In the genomic region with DNA sequence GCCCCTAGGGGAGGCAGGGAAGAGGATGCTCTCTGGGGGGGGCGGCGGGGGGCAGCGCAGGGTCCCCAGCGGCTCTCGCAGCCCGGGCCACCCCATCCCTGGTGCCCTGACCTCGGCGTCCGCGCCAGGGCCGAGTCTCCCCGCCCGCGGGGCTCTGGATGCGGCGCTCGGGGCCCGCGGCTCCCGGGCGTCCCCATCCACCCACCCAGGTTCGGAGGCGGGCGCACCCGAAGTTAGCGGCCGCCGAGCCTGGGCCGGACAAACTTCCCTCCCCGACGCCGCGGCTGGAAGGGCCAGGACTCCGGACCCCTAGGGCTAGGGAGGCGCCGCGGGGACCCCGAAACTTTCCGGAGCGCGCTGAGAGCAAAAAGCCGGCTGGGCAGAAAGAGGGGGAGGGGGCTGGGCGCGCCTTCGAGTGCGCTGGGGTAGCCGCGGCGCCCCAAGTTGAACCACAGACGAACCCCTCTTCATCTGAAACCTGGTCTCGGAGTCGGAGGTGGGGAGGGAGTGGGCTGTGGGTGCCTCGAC, we compare ENCODE assay signal across 8 cellular contexts. TPM values are rescaled to one million over a fixed set of nuclear protein-coding genes. Genes with fewer than 3 reads are reported as not detected.
DNase-seq lines count a peak whose midpoint lies in the region; ATAC-seq, FAIRE-seq and TF ChIP-seq lines count a peak whose summit lies in the region.

No MANE protein-coding gene starts in this region.

- peaks cover 30% of the 10 kb centered on the region for H3K27me3 Mint-ChIP-seq in nephron progenitor cell (ENCODE audit: low read depth, poor library complexity)

- WGBS in H1 (ENCODE audit: extremely low coverage in 1 of 2, insufficient coverage in 1 of 2, insufficient read length in 1 of 2, insufficient replicate concordance in 2 of 2, low coverage in 1 of 2, low lambda C conversion rate in 2 of 2, missing lambda C conversion rate in 1 of 2), 2 experiments = 2% methylated on average over 26 of the region's 53 CpGs; no CpG with 5 or more reads in 1 of the 2 experiments

- peaks cover 7% of the 10 kb centered on the region for H3K9me3 Mint-ChIP-seq in nephron progenitor cell

- TF ChIP-seq CTCF in AG04449 (IDR thresholded peaks at IDR 0.05; ENCODE audit: insufficient read depth, low read length, missing control alignments) (no peak), HFF-Myc (IDR thresholded peaks at IDR 0.05; ENCODE audit: low read depth, low read length, missing control alignments) (no peak), H1 (IDR thresholded peaks at IDR 0.05; ENCODE audit: control extremely low read depth in 1 of 3, insufficient read depth in 1 of 3, low read depth in 1 of 3, low read length in 3 of 3) (no peak), nephron progenitor cell (IDR thresholded peaks at IDR 0.05) (no peak)

- H3K79me2 ChIP-seq in H1 (ENCODE audit: control insufficient read depth in 1 of 2, insufficient read depth in 2 of 2, low read length in 2 of 2) = no peaks in the 10 kb centered on the region

- H4K91ac ChIP-seq in H1 (replicated peaks; ENCODE audit: insufficient read length, low read length) = no peak overlapping the region

- CTCF ChIA-PET in AG04449 (lab: Yijun Ruan, JAX) = no interaction called here
- CTCF ChIA-PET in H1 (lab: Charles Lee; ENCODE audit: partially characterized antibody) = interaction anchor here (0.6 to 1.4 kb wide), 2 partner anchors 41 to 234 kb away, joined by 3 to 7 read pairs; no protein-coding TSS in a partner anchor

- no peak overlapping the region for H3K56ac ChIP-seq in H1 (replicated peaks; ENCODE audit: insufficient read length, low read depth, low read length)

- H3K14ac ChIP-seq in H1 (ENCODE audit: insufficient read length) = no peak overlapping the region

- H3K79me1 ChIP-seq in H1 (ENCODE audit: low read depth, low read length) = no peaks in the 10 kb centered on the region

- no peak for TF ChIP-seq RAD21 in H1 (IDR thresholded peaks at IDR 0.05 in 1 of 2, conservative IDR thresholded peaks at IDR 0.05 in 1 of 2; ENCODE audit: low read depth in 2 of 2, low read length in 2 of 2)

- no peak overlapping the region for H3K23ac ChIP-seq in H1 (ENCODE audit: insufficient read length)

- POLR2A ChIA-PET in AG04449 (lab: Yijun Ruan, JAX) = no interaction called here
- POLR2A ChIA-PET in H1 (lab: Charles Lee; ENCODE audit: partially characterized antibody) = no interaction called here

- no peak overlapping the region for H2BK20ac ChIP-seq in H1 (ENCODE audit: low read length)

- H3K4me2 ChIP-seq in H1 (ENCODE audit: insufficient read depth in 1 of 2, low read depth in 2 of 2, low read length in 2 of 2) = peak overlapping the region; percentile 72 to 76

- H3K23me2 ChIP-seq in H1 (ENCODE audit: low read depth, low read length) = peaks cover 27% of the 10 kb centered on the region; the same call in 1 of the 2 replicates

- H2AFZ ChIP-seq in H1 (ENCODE audit: low read length) = no peak overlapping the region

- H4K20me1 ChIP-seq in H1 (replicated peaks in 1 of 2; ENCODE audit: control insufficient read depth in 1 of 2, insufficient read depth in 2 of 2, low read length in 2 of 2) = peaks cover 0 to 4% of the 10 kb centered on the region in 2 experiments

- H3K36me3 Mint-ChIP-seq in nephron progenitor cell (ENCODE audit: low read depth) = no peaks in the 10 kb centered on the region

- H2BK12ac ChIP-seq in H1 (ENCODE audit: low read depth, low read length) = no peak overlapping the region

- no peak for FAIRE-seq in H1 (lab: Jason Lieb, UNC)

- no peak overlapping the region for H2BK5ac ChIP-seq in H1 (ENCODE audit: low read depth, low read length)

- no peak for TF ChIP-seq EP300 in H1 (IDR thresholded peaks at IDR 0.05; ENCODE audit: borderline replicate concordance in 1 of 2, low read depth in 2 of 2, low read length in 2 of 2)

- DNase-seq in AG04449 (ENCODE audit: low read depth, low spot score) = no peak
- no peak for DNase-seq in HFF-Myc (ENCODE audit: extremely low read depth, low read depth)
- peak in 1 of 2 experiments; percentile 59 for DNase-seq in H1 (ENCODE audit: low read depth in 1 of 2, low spot score in 2 of 2)
- peak; percentile 45 for DNase-seq in nephron progenitor cell
- no peak for DNase-seq in HT-29 (ENCODE audit: low spot score)
- no peak for DNase-seq in T-helper 9 cell

- ATAC-seq in GM21717 (IDR thresholded peaks at IDR 0.05; ENCODE audit: unreplicated experiment) (no peak), GM21515 (IDR thresholded peaks at IDR 0.05; ENCODE audit: unreplicated experiment) (no peak)

- no peaks in the 10 kb centered on the region for H3K9me3 ChIP-seq in H1 (ENCODE audit: insufficient read depth in 2 of 2, low read depth in 1 of 2, low read length in 1 of 2)

- H2BK15ac ChIP-seq in H1 (ENCODE audit: low read length) = no peak overlapping the region

- no peak overlapping the region for H3K4ac ChIP-seq in H1 (replicated peaks; ENCODE audit: insufficient read length, low read depth, low read length)

- no peak overlapping the region for H3K27ac Mint-ChIP-seq in nephron progenitor cell

- no peak overlapping the region for H4K5ac ChIP-seq in H1 (ENCODE audit: insufficient read length, low read depth, low read length)

- no peak overlapping the region for H2BK120ac ChIP-seq in H1 (replicated peaks; ENCODE audit: low read depth, low read length)

- H3K9ac ChIP-seq in H1 (replicated peaks in 1 of 4; ENCODE audit: extremely low read depth in 1 of 4, low read depth in 3 of 4, low read length in 3 of 4) = no peak overlapping the region

- H3K4me1 ChIP-seq in H1 (replicated peaks in 1 of 4; ENCODE audit: control insufficient read depth in 3 of 4, insufficient read depth in 4 of 4, low read length in 3 of 4) = peaks cover 0 to 32% (median 16%) of the 10 kb centered on the region in 4 experiments; a peak in 5 of 7 replicates

- no peak overlapping the region for H2AK5ac ChIP-seq in H1 (ENCODE audit: low read depth, low read length)

- H3K4me3 ChIP-seq in AG04449 (ENCODE audit: low read depth, low read length) (peak overlapping the region; percentile 69), HFF-Myc (replicated peaks; ENCODE audit: low read depth, low read length) (peak overlapping the region; percentile 7; the same call in 1 of the 2 replicates), H1 (ENCODE audit: extremely low read depth in 1 of 4, insufficient read depth in 2 of 4, low read depth in 3 of 4, low read length in 4 of 4) (peak overlapping the region; percentile 7 to 81 (median 26); a peak in 6 of 8 replicates)

- H3K18ac ChIP-seq in H1 (ENCODE audit: extremely low read depth, low read length) = no peak overlapping the region; the same call in 1 of the 2 replicates

- H4K8ac ChIP-seq in H1 (ENCODE audit: extremely low read depth, insufficient read depth, low read length) = no peak overlapping the region; the same call in 1 of the 2 replicates

- peak overlapping the region; percentile 58 for H3K4me3 Mint-ChIP-seq in nephron progenitor cell

- peaks cover 14% of the 10 kb centered on the region for H3K4me1 Mint-ChIP-seq in nephron progenitor cell

- no peak overlapping the region for H3K27ac ChIP-seq in H1 (ENCODE audit: low read depth, low read length)

- peaks cover 62 to 84% (median 83%) of the 10 kb centered on the region in 4 experiments for H3K27me3 ChIP-seq in H1 (replicated peaks in 1 of 4; ENCODE audit: control insufficient read depth in 3 of 4, extremely low read depth in 1 of 4, insufficient read depth in 3 of 4, low read length in 3 of 4)

- H3K36me3 ChIP-seq in H1 (ENCODE audit: control insufficient read depth in 2 of 4, insufficient read depth in 4 of 4, low read length in 3 of 4) = no peaks in the 10 kb centered on the region

- TF ChIP-seq POLR2A in H1 (IDR thresholded peaks at IDR 0.05; ENCODE audit: control extremely low read depth in 1 of 2, low read depth in 2 of 2, low read length in 2 of 2) = no peak

TF ChIP-seq in H1, 55 proteins besides CTCF, POLR2A, EP300 and RAD21:
- TF ChIP-seq BRCA1 (IDR thresholded peaks at IDR 0.05; ENCODE audit: low read depth, low read length) = no peak
- no peak for TF ChIP-seq SRF (IDR thresholded peaks at IDR 0.05; ENCODE audit: low read depth, low read length)
- TF ChIP-seq GTF2F1 (IDR thresholded peaks at IDR 0.05; ENCODE audit: borderline replicate concordance, low read depth, low read length) = no peak
- TF ChIP-seq CEBPB (IDR thresholded peaks at IDR 0.05; ENCODE audit: low read depth, low read length) = no peak
- no peak for TF ChIP-seq USF2 (IDR thresholded peaks at IDR 0.05; ENCODE audit: low read length)

RNA-seq across cellular contexts. Expression of gene ELFN1, which starts 3.8 kb away (rescaled TPM):
- 2.0 and 2.1 TPM in 2 replicates for total RNA-seq in H1 (2021; fragmentation: NEBNext Ultra II Directional; extraction: Animal tissue kit (Norgen Biotek cat#: 25700))
- 4.5 and 4.8 TPM in 2 replicates for polyA plus RNA-seq in H1 (2011; rRNA removed)
- polyA plus RNA-seq in H1 (2011; cell fraction: cytosol; rRNA removed) = 3.6 TPM
- 2.8 TPM for polyA plus RNA-seq in H1 (2011; cell fraction: nucleus; rRNA removed)
- polyA plus RNA-seq in H1 (2012, experiment 1 of 2) = 1.5 to 4.4 TPM (median 3.3 TPM) in 4 replicates
- polyA plus RNA-seq in H1 (2012, experiment 2 of 2) = 2.0 TPM
- 3.3 TPM for polyA plus RNA-seq in H1 (2013, experiment 1 of 2)
- 3.5 TPM for polyA plus RNA-seq in H1 (2013, experiment 2 of 2)
- 1.8 and 2.7 TPM in 2 replicates for polyA minus RNA-seq in H1 (2011; rRNA and poly(A)+ RNA removed)
- 3.5 TPM for polyA minus RNA-seq in H1 (2011; cell fraction: cytosol; rRNA and poly(A)+ RNA removed)
- 1.5 TPM for polyA minus RNA-seq in H1 (2011; cell fraction: nucleus; rRNA and poly(A)+ RNA removed)
- total RNA-seq in HT-29 (2014; rRNA removed; shearing (Covaris generic)) = 0.92 and 1.7 TPM in 2 replicates

Comparison
In these comparisons a context has a peak if more than half of its experiments do, and no peak if none do; other contexts are left out.
1. H3K4me3 ChIP-seq: peak in every context shown above with its lines; median percentile 69 in AG04449; 26 in H1; 7 in HFF-Myc.